Comparison of ENCODE assay signal across 12 cellular contexts in genomic region chr14:99571303-99571986, GRCh38. TPM values are rescaled to one million over a fixed set of nuclear protein-coding genes. Genes with fewer than 3 reads are reported as not detected.
DNase-seq lines count a peak whose midpoint lies in the region; ATAC-seq and TF ChIP-seq lines count a peak whose summit lies in the region.
"Had no signal": no experiment of that assay in that cellular context is flagged by ENCODE, and none has a peak within 500 bp of the region (broad histone marks: within the 10 kb centered on the region; RNA-seq: fewer than 3 reads in every experiment).

No MANE protein-coding gene starts in this region.

- H3K4me1 ChIP-seq in BLaER1 treated with 17β-estradiol and CSF1 and Interleukin-3, amounts not matched to agents 10 nM and 100 nM: peaks cover 77 to 100% (median 100%) of the 10 kb centered on the region in 10 experiments

- peaks cover 0 to 100% (median 100%) of the 10 kb centered on the region in 11 experiments; a peak in 20 of 22 replicates for H4K20me1 ChIP-seq in BLaER1 treated with 17β-estradiol and CSF1 and Interleukin-3, amounts not matched to agents 10 nM and 100 nM

- H3K27me3 Mint-ChIP-seq in WTC11 (ENCODE audit: low read depth) (peaks cover 8% of the 10 kb centered on the region; the same call in 1 of the 2 replicates), nephron (ENCODE audit: low read depth) (peaks cover 4% of the 10 kb centered on the region)

- H3K4me1 Mint-ChIP-seq in WTC11: peaks cover 79% of the 10 kb centered on the region
- peaks cover 93% of the 10 kb centered on the region for H3K4me1 Mint-ChIP-seq in nephron
- H3K4me1 Mint-ChIP-seq: CD14-positive monocyte had no signal

- peak; percentile 3; the same call in 1 of the 2 replicates for ATAC-seq in WTC11

- H3K9ac ChIP-seq in BLaER1 treated with 17β-estradiol and CSF1 and Interleukin-3, amounts not matched to agents 10 nM and 100 nM: peak overlapping the region in 5 of 11 experiments; percentile 30 to 69 (median 55); a peak in 6 of 22 replicates

- peak overlapping the region; percentile 74 to 96 (median 85) for H3K4me2 ChIP-seq in BLaER1 treated with 17β-estradiol and CSF1 and Interleukin-3, amounts not matched to agents 10 nM and 100 nM
- H3K4me2 ChIP-seq: PC-9 had no signal

- H3K9me3 Mint-ChIP-seq in WTC11: no peaks in the 10 kb centered on the region
- no peaks in the 10 kb centered on the region for H3K9me3 Mint-ChIP-seq in nephron
- H3K9me3 Mint-ChIP-seq: HFFc6 had no signal

- POLR2A ChIA-PET in WTC11 (lab: Charles Lee): no interaction called here

- no peaks in the 10 kb centered on the region for H3K9me3 ChIP-seq in BLaER1 treated with 17β-estradiol and CSF1 and Interleukin-3, amounts not matched to agents 10 nM and 100 nM (replicated peaks in 1 of 11)

- peaks cover 0 to 58% (median 0%) of the 10 kb centered on the region in 11 experiments; a peak in 6 of 22 replicates for H3K27me3 ChIP-seq in BLaER1 treated with 17β-estradiol and CSF1 and Interleukin-3, amounts not matched to agents 10 nM and 100 nM

- peak overlapping the region; percentile 45; the same call in 1 of the 2 replicates for H3K27ac Mint-ChIP-seq in WTC11
- H3K27ac Mint-ChIP-seq in nephron: peak overlapping the region; percentile 97 to 99 (median 98)
- H3K27ac Mint-ChIP-seq: CD14-positive monocyte, HFFc6 had no signal

- H3K36me3 Mint-ChIP-seq in WTC11 (no peaks in the 10 kb centered on the region), nephron (ENCODE audit: low read depth) (no peaks in the 10 kb centered on the region)
- H3K36me3 Mint-ChIP-seq: CD14-positive monocyte had no signal

- H3K4me3 Mint-ChIP-seq in WTC11 (no peak overlapping the region), nephron (peak overlapping the region; percentile 65 to 71 (median 66))
- H3K4me3 Mint-ChIP-seq: CD14-positive monocyte, HFFc6 had no signal

- peak; percentile 93 for DNase-seq in LNCaP clone FGC (ENCODE audit: low read depth)
- DNase-seq in WTC11 (ENCODE audit: low spot score): no peak
- DNase-seq in hepatic stellate cell (ENCODE audit: low spot score): no peak
- no peak for DNase-seq in substantia nigra (lab: John Stamatoyannopoulos, UW)
- no peak for DNase-seq in stimulated activated naive CD4-positive, alpha-beta T cell treated with Interleukin-2 at 50 U/mL for 16 hours (lab: John Stamatoyannopoulos, UW)
- DNase-seq in globus pallidus (ENCODE audit: low spot score): no peak
- DNase-seq: HFFc6; PC-9; stimulated activated CD4-positive, alpha-beta T cell treated with anti-CD3 and anti-CD28 coated beads, Interleukin-4, amount 100 ng/mL, for 1 hour had no signal

- CTCF ChIA-PET in WTC11 (lab: Charles Lee): interaction anchor here (0.5 to 1.0 kb wide), 2 partner anchors 38 to 47 kb away, joined by 4 read pairs; no protein-coding TSS in a partner anchor

- no peaks in the 10 kb centered on the region for H3K36me3 ChIP-seq in BLaER1 treated with 17β-estradiol and CSF1 and Interleukin-3, amounts not matched to agents 10 nM and 100 nM

- no peak for TF ChIP-seq CTCF in LNCaP clone FGC (IDR thresholded peaks at IDR 0.05; ENCODE audit: control insufficient read depth, extremely low read depth, insufficient read depth)
- no peak for TF ChIP-seq CTCF in WTC11 (IDR thresholded peaks at IDR 0.05)
- no peak for TF ChIP-seq CTCF in nephron (IDR thresholded peaks at IDR 0.05; ENCODE audit: unreplicated experiment in 3 of 3)

- no peak overlapping the region for H3K4me3 ChIP-seq in BLaER1 treated with 17β-estradiol and CSF1 and Interleukin-3, amounts not matched to agents 10 nM and 100 nM
- H3K4me3 ChIP-seq in LNCaP clone FGC (ENCODE audit: low read depth, low read length): peak overlapping the region; percentile 22; the same call in 1 of the 2 replicates
- H3K4me3 ChIP-seq: PC-9 had no signal

- peak overlapping the region in 3 of 11 experiments; percentile 9 to 54 (median 34); a peak in 3 of 22 replicates for H3K27ac ChIP-seq in BLaER1 treated with 17β-estradiol and CSF1 and Interleukin-3, amounts not matched to agents 10 nM and 100 nM
- H3K27ac ChIP-seq in substantia nigra (ENCODE audit: low read depth, low read length, poor library complexity, severe bottlenecking): no peak overlapping the region
- H3K27ac ChIP-seq: PC-9 had no signal

TF ChIP-seq in WTC11, 78 proteins besides CTCF, POLR2A, EP300 and RAD21 (continues in another document):
- TF ChIP-seq MAX (CRISPR knock-in tag; IDR thresholded peaks at IDR 0.05): no peak; the same call in 1 of the 2 replicates
- no peak for TF ChIP-seq ZNF532 (CRISPR knock-in tag; IDR thresholded peaks at IDR 0.05; ENCODE audit: borderline replicate concordance)
- no peak for TF ChIP-seq CREB1 (CRISPR knock-in tag; IDR thresholded peaks at IDR 0.05)
- no peak for TF ChIP-seq NR3C1 (CRISPR knock-in tag; conservative IDR thresholded peaks at IDR 0.05; ENCODE audit: low read depth)
- no peak for TF ChIP-seq STAT6 (CRISPR knock-in tag; conservative IDR thresholded peaks at IDR 0.05; ENCODE audit: low read depth)
- TF ChIP-seq SP1 (CRISPR knock-in tag; conservative IDR thresholded peaks at IDR 0.05): no peak
- TF ChIP-seq TCF7 (CRISPR knock-in tag; IDR thresholded peaks at IDR 0.05; ENCODE audit: low read depth): no peak
- TF ChIP-seq TP53 (CRISPR knock-in tag; IDR thresholded peaks at IDR 0.05): no peak
- TF ChIP-seq MXD4 (CRISPR knock-in tag; IDR thresholded peaks at IDR 0.05; ENCODE audit: borderline replicate concordance): no peak
- TF ChIP-seq ERG (CRISPR knock-in tag; IDR thresholded peaks at IDR 0.05): no peak
- TF ChIP-seq MLX (CRISPR knock-in tag; IDR thresholded peaks at IDR 0.05): no peak

RNA-seq across cellular contexts. Expression of gene CCDC85C, which starts 32.6 kb away (rescaled TPM):
- 28.7 to 35.8 TPM (median 30.4 TPM) in 3 replicates for total RNA-seq in WTC11 (2021)
